ENCODE assay signal across 1 cellular context in the genomic region with DNA sequence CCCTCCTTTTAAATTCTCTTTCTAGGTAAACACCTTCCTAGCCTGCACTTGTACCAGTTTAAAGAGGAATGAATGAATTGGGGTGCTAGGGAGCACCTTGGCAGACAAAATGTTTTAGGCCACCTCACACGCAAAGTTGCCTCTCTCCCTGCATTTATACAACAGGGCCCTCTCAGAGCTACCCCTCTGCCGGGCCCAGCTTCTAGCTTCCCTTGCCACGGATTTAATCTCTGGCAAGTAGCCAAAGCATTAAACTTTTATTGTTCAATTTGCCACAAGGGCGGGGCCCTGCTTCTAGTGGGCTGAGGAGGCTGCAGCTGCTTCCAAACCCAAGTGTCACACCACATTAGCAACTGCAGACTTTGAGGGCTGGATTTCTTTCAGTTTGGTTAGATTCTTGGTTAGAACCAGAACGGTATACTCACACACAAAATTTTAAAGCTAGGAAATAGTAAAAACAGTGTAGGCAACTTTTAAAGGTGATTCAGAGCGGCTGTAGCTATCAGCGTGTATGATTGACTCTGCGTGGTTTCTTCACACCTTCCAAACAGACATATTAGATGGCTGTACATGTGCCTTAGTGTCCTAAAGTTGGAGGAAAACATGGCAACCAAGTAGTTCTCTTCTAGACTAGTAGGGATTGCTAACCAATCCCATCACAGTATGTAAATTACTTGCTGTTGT.
TF ChIP-seq lines count a peak whose summit lies in the region.

No MANE protein-coding gene starts in this region.

TF ChIP-seq in WTC11, 78 proteins besides CTCF, POLR2A, EP300 and RAD21 (continued from another document):
- TF ChIP-seq CDX4 (CRISPR knock-in tag; IDR thresholded peaks at IDR 0.05; ENCODE audit: borderline replicate concordance): no peak
- no peak for TF ChIP-seq HMGA2 (CRISPR knock-in tag; IDR thresholded peaks at IDR 0.05)
- TF ChIP-seq PRRX2 (CRISPR knock-in tag; IDR thresholded peaks at IDR 0.05): no peak
- no peak for TF ChIP-seq CREM (CRISPR knock-in tag; IDR thresholded peaks at IDR 0.05)
- no peak for TF ChIP-seq ZNF532 (CRISPR knock-in tag; IDR thresholded peaks at IDR 0.05; ENCODE audit: borderline replicate concordance)
- no peak for TF ChIP-seq FOXP1 (CRISPR knock-in tag; IDR thresholded peaks at IDR 0.05; ENCODE audit: borderline replicate concordance)
- TF ChIP-seq MXD4 (CRISPR knock-in tag; IDR thresholded peaks at IDR 0.05; ENCODE audit: borderline replicate concordance): no peak
- TF ChIP-seq ATF2 (CRISPR knock-in tag; IDR thresholded peaks at IDR 0.05; ENCODE audit: borderline replicate concordance, low read depth): no peak
- TF ChIP-seq ZNF263 (CRISPR knock-in tag; IDR thresholded peaks at IDR 0.05; ENCODE audit: low read depth): no peak
TF ChIP-seq in WTC11: peak in this region for 0.
